ENCODE assay signal across 2 cellular contexts in genomic region chr20:50413088-50413500, GRCh38.
TF ChIP-seq lines count a peak whose summit lies in the region.

No MANE protein-coding gene starts in this region.

TF ChIP-seq in IMR-90, 13 proteins besides CTCF, POLR2A, EP300 and RAD21:
- TF ChIP-seq SMC3 (IDR thresholded peaks at IDR 0.05; ENCODE audit: low read depth, low read length) (no peak), NFE2L2 (IDR thresholded peaks at IDR 0.05; ENCODE audit: low read depth, low read length) (no peak), CEBPB (IDR thresholded peaks at IDR 0.05; ENCODE audit: low read depth, low read length) (no peak), FOS (IDR thresholded peaks at IDR 0.05; ENCODE audit: low read depth, low read length) (no peak), MXI1 (IDR thresholded peaks at IDR 0.05; ENCODE audit: borderline replicate concordance, low read depth, low read length) (no peak), ELK1 (IDR thresholded peaks at IDR 0.05; ENCODE audit: borderline replicate concordance, low read depth, low read length) (no peak), USF2 (IDR thresholded peaks at IDR 0.05; ENCODE audit: low read depth, low read length) (no peak), CHD1 (IDR thresholded peaks at IDR 0.05; ENCODE audit: low read depth, low read length) (no peak), RCOR1 (IDR thresholded peaks at IDR 0.05; ENCODE audit: insufficient replicate concordance, low read length) (no peak), RFX5 (IDR thresholded peaks at IDR 0.05; ENCODE audit: low read depth, low read length) (no peak), MAZ (IDR thresholded peaks at IDR 0.05; ENCODE audit: borderline replicate concordance, low read depth, low read length) (no peak), BHLHE40 (IDR thresholded peaks at IDR 0.05; ENCODE audit: low read depth, low read length) (no peak), MAFK (IDR thresholded peaks at IDR 0.05; ENCODE audit: low read depth, low read length) (no peak)
TF ChIP-seq in IMR-90: peak in this region for 0.

TF ChIP-seq in K562, 482 proteins besides CTCF, POLR2A, EP300 and RAD21:
- TF ChIP-seq HDAC3 (IDR thresholded peaks at IDR 0.05; ENCODE audit: borderline replicate concordance, partially characterized antibody) (no peak), MEIS2 (IDR thresholded peaks at IDR 0.05; ENCODE audit: partially characterized antibody) (peak; percentile 12)
